In the genomic region with DNA sequence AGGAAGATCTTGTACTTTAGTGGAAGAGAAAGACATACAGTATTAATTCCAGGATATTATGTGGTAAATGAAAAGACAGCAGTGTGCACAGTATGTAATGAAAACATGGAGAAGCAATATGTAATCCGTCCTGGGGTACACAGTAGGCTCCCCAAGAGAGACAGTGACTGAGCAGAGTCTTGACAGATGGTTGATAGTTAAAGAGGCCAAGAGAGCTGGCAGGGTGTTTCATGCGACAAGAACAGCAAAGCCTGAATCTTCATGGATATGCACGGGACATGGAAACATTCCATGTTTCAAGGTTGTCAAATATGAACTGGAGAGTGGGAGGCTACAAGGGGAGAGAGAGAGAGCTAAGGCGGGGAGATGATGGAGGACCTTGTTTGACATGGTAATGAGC, we compare ENCODE assay signal across 24 cellular contexts.
DNase-seq lines count a peak whose midpoint lies in the region; ATAC-seq, FAIRE-seq and TF ChIP-seq lines count a peak whose summit lies in the region.
"Had no signal": no experiment of that assay in that cellular context is flagged by ENCODE, and none has a peak within 500 bp of the region (broad histone marks: within the 10 kb centered on the region; RNA-seq: fewer than 3 reads in every experiment).

No MANE protein-coding gene starts in this region.

- no peaks in the 10 kb centered on the region for H3K79me2 ChIP-seq in parathyroid adenoma

- H3K27me3 ChIP-seq in endodermal cell (ENCODE audit: control insufficient read depth, insufficient read depth, low read length, poor library complexity, severe bottlenecking) (peaks cover 89% of the 10 kb centered on the region), parathyroid adenoma (ENCODE audit: control insufficient read depth, insufficient read depth, low read length) (no peaks in the 10 kb centered on the region)
- H3K27me3 ChIP-seq: BLaER1 had no signal

- WGBS in endodermal cell (ENCODE audit: insufficient coverage in 1 of 2, insufficient read length in 1 of 2), 2 experiments = 85 to 89% methylated on average over 4 of the region's 4 CpGs

- intact Hi-C loops in kidney (cut with DNase I) = no loop called here

- no peak for ATAC-seq in HG03135 (IDR thresholded peaks at IDR 0.05; ENCODE audit: unreplicated experiment)
- ATAC-seq: CD8-positive, alpha-beta T cell had no signal

- FAIRE-seq in kidney (lab: Jason Lieb, UNC) = no peak
- FAIRE-seq: A204.1, GM12878, GM19239, H1 had no signal

- no peak overlapping the region for H3K27ac Mint-ChIP-seq in endodermal cell
- H3K27ac Mint-ChIP-seq: B cell; CD4-positive, CD25-positive, alpha-beta regulatory T cell; CD8-positive, alpha-beta T cell had no signal

- H3K4me1 ChIP-seq in endodermal cell (ENCODE audit: control insufficient read depth, insufficient read depth, low read length) (peaks cover 3% of the 10 kb centered on the region), parathyroid adenoma (peaks cover 14% of the 10 kb centered on the region), kidney (ENCODE audit: control insufficient read depth in 1 of 2, insufficient read depth in 1 of 2, low read depth in 1 of 2, low read length in 2 of 2) (no peaks in the 10 kb centered on the region)
- H3K4me1 ChIP-seq: BLaER1 had no signal

- H3K27ac ChIP-seq in endodermal cell (ENCODE audit: low read depth, low read length) = no peak overlapping the region
- H3K27ac ChIP-seq in parathyroid adenoma = no peak overlapping the region
- H3K27ac ChIP-seq in kidney (ENCODE audit: low read depth in 2 of 2, low read length in 2 of 2) = no peak overlapping the region
- H3K27ac ChIP-seq: 22Rv1, BLaER1, C4-2B, GM23248 had no signal

- H3K4me1 Mint-ChIP-seq in endodermal cell = peaks cover 12% of the 10 kb centered on the region
- H3K4me1 Mint-ChIP-seq: B cell had no signal

- peaks cover 83% of the 10 kb centered on the region for H3K27me3 Mint-ChIP-seq in endodermal cell (ENCODE audit: insufficient read depth)
- H3K27me3 Mint-ChIP-seq: B cell; CD4-positive, CD25-positive, alpha-beta regulatory T cell had no signal

- no peaks in the 10 kb centered on the region for H3K36me3 Mint-ChIP-seq in endodermal cell (ENCODE audit: low read depth)
- H3K36me3 Mint-ChIP-seq: CD4-positive, CD25-positive, alpha-beta regulatory T cell; CD8-positive, alpha-beta T cell had no signal

- H3K9me3 ChIP-seq in endodermal cell (ENCODE audit: control insufficient read depth, low read length) (no peaks in the 10 kb centered on the region), parathyroid adenoma (ENCODE audit: control insufficient read depth, low read length) (no peaks in the 10 kb centered on the region), kidney (ENCODE audit: control insufficient read depth in 1 of 2, low read length in 2 of 2) (no peaks in the 10 kb centered on the region)
- H3K9me3 ChIP-seq: BLaER1, Caco-2 had no signal

- no peak overlapping the region for H3K4me2 ChIP-seq in parathyroid adenoma (ENCODE audit: low read length)
- H3K4me2 ChIP-seq: BLaER1 had no signal

- peak overlapping the region; percentile 2 for H3K4me3 ChIP-seq in endodermal cell (ENCODE audit: low read length)
- H3K4me3 ChIP-seq in parathyroid adenoma (ENCODE audit: low read depth, low read length) = no peak overlapping the region
- H3K4me3 ChIP-seq in foreskin fibroblast (ENCODE audit: low read depth in 1 of 2, low read length in 2 of 2) = no peak overlapping the region
- H3K4me3 ChIP-seq in kidney (ENCODE audit: low read length in 2 of 2) = no peak overlapping the region
- H3K4me3 ChIP-seq: BLaER1, GM12878, GM23248 had no signal

- H3K4me3 Mint-ChIP-seq in endodermal cell = no peak overlapping the region
- H3K4me3 Mint-ChIP-seq: B cell; CD4-positive, CD25-positive, alpha-beta regulatory T cell; CD8-positive, alpha-beta T cell had no signal

- peak overlapping the region; percentile 15 for H2AFZ ChIP-seq in parathyroid adenoma
- H2AFZ ChIP-seq: GM23248 had no signal

- no peak for TF ChIP-seq CTCF in endodermal cell (conservative IDR thresholded peaks at IDR 0.05)
- TF ChIP-seq CTCF in parathyroid adenoma (IDR thresholded peaks at IDR 0.05) = no peak
- TF ChIP-seq CTCF in foreskin fibroblast (IDR thresholded peaks at IDR 0.05; ENCODE audit: low read depth, low read length) = no peak
- TF ChIP-seq CTCF in kidney (IDR thresholded peaks at IDR 0.05; ENCODE audit: borderline replicate concordance, extremely low read depth, insufficient read depth) = no peak

- H3K36me3 ChIP-seq in endodermal cell (ENCODE audit: control insufficient read depth, insufficient read depth, low read length) (no peaks in the 10 kb centered on the region), parathyroid adenoma (ENCODE audit: control insufficient read depth, insufficient read depth, low read length) (no peaks in the 10 kb centered on the region), kidney (ENCODE audit: control insufficient read depth in 1 of 2, insufficient read depth in 2 of 2, low read length in 2 of 2) (no peaks in the 10 kb centered on the region)
- H3K36me3 ChIP-seq: BLaER1 had no signal

- DNase-seq in NCI-H82 (lab: John Stamatoyannopoulos, UW) (peak; percentile 88), NCI-H82 treated with DMSO at 0.1 percent for 48 hours (lab: John Stamatoyannopoulos, UW; ENCODE audit: unreplicated experiment) (no peak), endodermal cell (no peak), foreskin fibroblast (no peak), kidney (no peak)
- DNase-seq: Caco-2; CD4-positive, CD25-positive, alpha-beta regulatory T cell; CD8-positive, alpha-beta T cell; DMS153; DND-41; GDM1; GM23248; H7; HCEC 1CT had no signal

- no peaks in the 10 kb centered on the region for H3K9me3 Mint-ChIP-seq in endodermal cell
- H3K9me3 Mint-ChIP-seq: CD8-positive, alpha-beta T cell had no signal

- H3K9ac ChIP-seq in endodermal cell (ENCODE audit: extremely low read depth, low read length, poor library complexity, severe bottlenecking) = no peak overlapping the region
- H3K9ac ChIP-seq in parathyroid adenoma = no peak overlapping the region
- H3K9ac ChIP-seq in kidney (ENCODE audit: low read length in 2 of 2) = no peak overlapping the region
- H3K9ac ChIP-seq: BLaER1, GM23248 had no signal
